In genomic region chr20:61350500-61351250, GRCh38 we compare ENCODE assay signal across 28 cellular contexts.
DNase-seq lines count a peak whose midpoint lies in the region; ATAC-seq and TF ChIP-seq lines count a peak whose summit lies in the region.
"Had no signal": no experiment of that assay in that cellular context is flagged by ENCODE, and none has a peak within 500 bp of the region (broad histone marks: within the 10 kb centered on the region; RNA-seq: fewer than 3 reads in every experiment).

No MANE protein-coding gene starts in this region.

- H3K23ac ChIP-seq in mesenchymal stem cell (ENCODE audit: low read length in 2 of 2): no peak overlapping the region

- intact Hi-C loops in spleen (cut with DNase I; ENCODE audit: low total_unique reads): no loop called here
- intact Hi-C loops in CD4-positive, alpha-beta T cell (cut with DNase I, micrococcal nuclease): no loop called here

- no peak for TF ChIP-seq EP300 in suprapubic skin (IDR thresholded peaks at IDR 0.05)

- peaks cover 16% of the 10 kb centered on the region for H3K4me1 ChIP-seq in mesenchymal stem cell (ENCODE audit: control insufficient read depth, insufficient read depth, low read depth, low read length)
- H3K4me1 ChIP-seq in spleen: peaks cover 0 to 46% (median 8%) of the 10 kb centered on the region in 6 donors
- no peaks in the 10 kb centered on the region for H3K4me1 ChIP-seq in suprapubic skin
- H3K4me1 ChIP-seq: left ventricle myocardium inferior had no signal

- peaks cover 3% of the 10 kb centered on the region for H3K9me3 Mint-ChIP-seq in CD4-positive, alpha-beta T cell
- H3K9me3 Mint-ChIP-seq: natural killer cell had no signal

- peaks cover 7% of the 10 kb centered on the region for H3K79me1 ChIP-seq in mesenchymal stem cell (replicated peaks; ENCODE audit: low read length, poor library complexity, severe bottlenecking)

- H3K4me1 Mint-ChIP-seq in CD4-positive, alpha-beta T cell (ENCODE audit: low read depth): no peaks in the 10 kb centered on the region
- H3K4me1 Mint-ChIP-seq: activated B cell treated with CpG ODN at 0.5 μM for 24 hours; activated naive CD8-positive, alpha-beta T cell treated with anti-CD3 and anti-CD28 coated beads, Interleukin-2, amount 10 ng/mL, durations not matched to agents 7 days and 5 days; CD8-positive, alpha-beta memory T cell; natural killer cell; stimulated activated naive CD8-positive, alpha-beta T cell treated with anti-CD3 and anti-CD28 coated beads, Interleukin-15, amount 100 ng/mL, for 72 hours had no signal

- peaks cover 2% of the 10 kb centered on the region for H3K27me3 Mint-ChIP-seq in CD4-positive, alpha-beta T cell
- H3K27me3 Mint-ChIP-seq: activated B cell treated with CpG ODN at 0.5 μM for 24 hours had no signal

- peak overlapping the region in 1 of 2 experiments; percentile 46 for H3K18ac ChIP-seq in mesenchymal stem cell (ENCODE audit: low read depth in 1 of 2, low read length in 2 of 2)

- no peak overlapping the region for H2BK5ac ChIP-seq in mesenchymal stem cell (ENCODE audit: low read depth, low read length, poor library complexity, severe bottlenecking)

- DNase-seq in activated effector memory CD4-positive, alpha-beta T cell treated with anti-CD3 and anti-CD28 coated beads, Interleukin-2, amount 50 U/mL, for 16 hours: peak; percentile 41
- DNase-seq in activated effector memory CD4-positive, alpha-beta T cell treated with Interleukin-2 at 50 U/mL for 16 hours: no peak
- DNase-seq in brain microvascular endothelial cell: no peak
- no peak for DNase-seq in mesenchymal stem cell
- peak; percentile 76 for DNase-seq in spleen
- no peak for DNase-seq in CD4-positive, alpha-beta T cell
- DNase-seq in suprapubic skin (ENCODE audit: low spot score in 2 of 2): no peak
- DNase-seq: activated B cell treated with CpG ODN at 0.5 μM for 24 hours; activated CD4-positive, alpha-beta T cell treated with anti-CD3 and anti-CD28 coated beads, Interleukin-2, amount 50 U/mL, for 48 hours; activated CD8-positive, alpha-beta memory T cell treated with anti-CD3 and anti-CD28 coated beads, Interleukin-2, amount 50 U/mL, for 4 hours; activated naive CD8-positive, alpha-beta T cell treated with anti-CD3 and anti-CD28 coated beads, Interleukin-2, amount 10 ng/mL, durations not matched to agents 7 days and 5 days; CD8-positive, alpha-beta memory T cell; DMS53; effector CD8-positive, alpha-beta T cell; foreskin fibroblast; left ventricle myocardium inferior; midbrain; natural killer cell; NCI-H1092 treated with DMSO at 0.1 percent for 48 hours; NCI-H2029; PC-3; SHP77; stimulated activated naive CD8-positive, alpha-beta T cell treated with anti-CD3 and anti-CD28 coated beads, Interleukin-15, amount 100 ng/mL, for 72 hours; T-helper 9 cell; trophoblast cell had no signal

- in situ Hi-C loops in brain microvascular endothelial cell (cut with HindIII; ENCODE audit: low pct_ligation_motif_present, low sequenced_read_pairs): no loop called here

- no peaks in the 10 kb centered on the region for H3K27me3 ChIP-seq in brain microvascular endothelial cell (replicated peaks)
- peaks cover 0 to 24% of the 10 kb centered on the region in 2 experiments for H3K27me3 ChIP-seq in mesenchymal stem cell (ENCODE audit: control insufficient read depth in 1 of 2, insufficient read depth in 1 of 2, low read length in 2 of 2)
- peaks cover 0 to 20% (median 0%) of the 10 kb centered on the region in 7 donors for H3K27me3 ChIP-seq in spleen (replicated peaks in 1 of 7)
- H3K27me3 ChIP-seq in CD4-positive, alpha-beta T cell (ENCODE audit: control insufficient read depth, insufficient read depth, low read length): no peaks in the 10 kb centered on the region
- H3K27me3 ChIP-seq in suprapubic skin: peaks cover 49% of the 10 kb centered on the region

- H2BK120ac ChIP-seq in mesenchymal stem cell (ENCODE audit: low read depth, low read length): no peak overlapping the region

- no peak overlapping the region for H4K8ac ChIP-seq in mesenchymal stem cell (ENCODE audit: low read length)

- H4K91ac ChIP-seq in mesenchymal stem cell (ENCODE audit: low read length): peak overlapping the region; percentile 62

- peak overlapping the region in 1 of 2 experiments; percentile 45 for H3K14ac ChIP-seq in mesenchymal stem cell (ENCODE audit: low read length in 2 of 2)

- no peaks in the 10 kb centered on the region for H3K36me3 ChIP-seq in brain microvascular endothelial cell (replicated peaks)
- no peaks in the 10 kb centered on the region for H3K36me3 ChIP-seq in mesenchymal stem cell (ENCODE audit: control insufficient read depth in 1 of 2, insufficient read depth in 2 of 2, low read depth in 1 of 2, low read length in 2 of 2)
- H3K36me3 ChIP-seq in spleen: no peaks in the 10 kb centered on the region
- no peaks in the 10 kb centered on the region for H3K36me3 ChIP-seq in suprapubic skin
- H3K36me3 ChIP-seq: left ventricle myocardium inferior had no signal

- H3K9ac ChIP-seq in mesenchymal stem cell (ENCODE audit: low read length): no peak overlapping the region

- H3K4ac ChIP-seq in mesenchymal stem cell (ENCODE audit: low read depth in 1 of 2, low read length in 2 of 2): no peak overlapping the region

- ATAC-seq in GM18909 (IDR thresholded peaks at IDR 0.05; ENCODE audit: poor library complexity, unreplicated experiment): no peak
- ATAC-seq in CD4-positive, alpha-beta T cell (ENCODE audit: poor library complexity): no peak
- ATAC-seq: HCT116; natural killer cell; PC-3; stimulated activated naive CD8-positive, alpha-beta T cell treated with anti-CD3 and anti-CD28 coated beads, Interleukin-15, amount 100 ng/mL, for 72 hours had no signal

- TF ChIP-seq POLR2A in spleen (IDR thresholded peaks at IDR 0.05) (no peak), suprapubic skin (IDR thresholded peaks at IDR 0.05) (no peak)

- POLR2A ChIA-PET in CD4-positive, alpha-beta T cell (lab: Charles Lee): no interaction called here

- H3K4me3 ChIP-seq in brain microvascular endothelial cell (ENCODE audit: low read depth, low read length) (no peak overlapping the region), mesenchymal stem cell (ENCODE audit: insufficient read depth in 1 of 2, low read depth in 1 of 2, low read length in 2 of 2) (no peak overlapping the region), spleen (no peak overlapping the region), suprapubic skin (no peak overlapping the region)
- H3K4me3 ChIP-seq: left ventricle myocardium inferior had no signal

- H3K9me3 ChIP-seq in mesenchymal stem cell (ENCODE audit: control insufficient read depth, low read length) (no peaks in the 10 kb centered on the region), spleen (peaks cover 0 to 39% (median 0%) of the 10 kb centered on the region in 8 donors), suprapubic skin (no peaks in the 10 kb centered on the region)
- H3K9me3 ChIP-seq in CD4-positive, alpha-beta T cell (ENCODE audit: control insufficient read depth, low read length): no peaks in the 10 kb centered on the region
- H3K9me3 ChIP-seq: left ventricle myocardium inferior had no signal

- TF ChIP-seq CTCF in brain microvascular endothelial cell (IDR thresholded peaks at IDR 0.05; ENCODE audit: low read depth, low read length, missing control alignments): peak; percentile 6
- TF ChIP-seq CTCF in spleen (IDR thresholded peaks at IDR 0.05 in 8 of 11, conservative IDR thresholded peaks at IDR 0.05 in 3 of 11): peak in 5 of 11 experiments; percentile 12 to 39 (median 21)
- no peak for TF ChIP-seq CTCF in CD4-positive, alpha-beta T cell (IDR thresholded peaks at IDR 0.05)
- TF ChIP-seq CTCF in suprapubic skin (IDR thresholded peaks at IDR 0.05): no peak

- H2BK12ac ChIP-seq in mesenchymal stem cell (ENCODE audit: low read length in 2 of 2): no peak overlapping the region

- H3K27ac ChIP-seq in brain microvascular endothelial cell (no peak overlapping the region), mesenchymal stem cell (ENCODE audit: low read length, poor library complexity, severe bottlenecking) (no peak overlapping the region), spleen (peak overlapping the region in 5 of 8 donors; percentile 55 to 66 (median 61)), suprapubic skin (no peak overlapping the region)
- no peak overlapping the region for H3K27ac ChIP-seq in CD4-positive, alpha-beta T cell (ENCODE audit: low read depth, low read length)
- H3K27ac ChIP-seq: 22Rv1, left ventricle myocardium inferior had no signal

- no peaks in the 10 kb centered on the region for H3K36me3 Mint-ChIP-seq in CD4-positive, alpha-beta T cell (ENCODE audit: low read depth)
- H3K36me3 Mint-ChIP-seq: activated naive CD8-positive, alpha-beta T cell treated with anti-CD3 and anti-CD28 coated beads, Interleukin-2, amount 10 ng/mL, durations not matched to agents 7 days and 5 days; CD8-positive, alpha-beta memory T cell; natural killer cell had no signal

- H2AK5ac ChIP-seq in mesenchymal stem cell (ENCODE audit: low read length, severe bottlenecking): no peak overlapping the region

- H3K4me3 Mint-ChIP-seq in CD4-positive, alpha-beta T cell: no peak overlapping the region
- H3K4me3 Mint-ChIP-seq: activated B cell treated with CpG ODN at 0.5 μM for 24 hours; activated naive CD8-positive, alpha-beta T cell treated with anti-CD3 and anti-CD28 coated beads, Interleukin-2, amount 10 ng/mL, durations not matched to agents 7 days and 5 days; CD8-positive, alpha-beta memory T cell; natural killer cell; stimulated activated naive CD8-positive, alpha-beta T cell treated with anti-CD3 and anti-CD28 coated beads, Interleukin-15, amount 100 ng/mL, for 72 hours had no signal

- H2AFZ ChIP-seq in mesenchymal stem cell (ENCODE audit: low read depth, low read length): no peak overlapping the region

- no peak overlapping the region for H3K27ac Mint-ChIP-seq in CD4-positive, alpha-beta T cell
- H3K27ac Mint-ChIP-seq: activated B cell treated with CpG ODN at 0.5 μM for 24 hours; activated naive CD8-positive, alpha-beta T cell treated with anti-CD3 and anti-CD28 coated beads, Interleukin-2, amount 10 ng/mL, durations not matched to agents 7 days and 5 days; CD8-positive, alpha-beta memory T cell; natural killer cell; stimulated activated naive CD8-positive, alpha-beta T cell treated with anti-CD3 and anti-CD28 coated beads, Interleukin-15, amount 100 ng/mL, for 72 hours had no signal

- no peak overlapping the region for H2BK15ac ChIP-seq in mesenchymal stem cell (ENCODE audit: low read depth, poor library complexity, severe bottlenecking)

- CTCF ChIA-PET in CD4-positive, alpha-beta T cell (lab: Charles Lee): no interaction called here

- H3K4me2 ChIP-seq in mesenchymal stem cell (ENCODE audit: low read length, poor library complexity, severe bottlenecking): no peak overlapping the region

- 91% methylated on average over 13 of the region's 14 CpGs for WGBS in mesenchymal stem cell
- WGBS in spleen, 5 donors: 54 to 76% (median 74%) methylated on average over 12 to 14 of the region's 14 CpGs
- 85% methylated on average over 12 of the region's 14 CpGs for WGBS in suprapubic skin

Comparison
In these comparisons a context has a peak if more than half of its experiments do, and no peak if none do; other contexts are left out.
1. DNase-seq: peak in activated effector memory CD4-positive, alpha-beta T cell treated with anti-CD3 and anti-CD28 coated beads, Interleukin-2, amount 50 U/mL, for 16 hours (single experiment) and spleen (single experiment); none in activated effector memory CD4-positive, alpha-beta T cell treated with Interleukin-2 at 50 U/mL for 16 hours (single experiment), brain microvascular endothelial cell (single experiment), mesenchymal stem cell (single experiment), CD4-positive, alpha-beta T cell (0 of 10) and suprapubic skin (0 of 2).
2. H3K27ac ChIP-seq: peak in spleen (5 of 8); none in brain microvascular endothelial cell (single experiment), mesenchymal stem cell (single experiment), CD4-positive, alpha-beta T cell (single experiment) and suprapubic skin (single experiment).